Comparison of ENCODE assay signal across 1 cellular context in the genomic region with DNA sequence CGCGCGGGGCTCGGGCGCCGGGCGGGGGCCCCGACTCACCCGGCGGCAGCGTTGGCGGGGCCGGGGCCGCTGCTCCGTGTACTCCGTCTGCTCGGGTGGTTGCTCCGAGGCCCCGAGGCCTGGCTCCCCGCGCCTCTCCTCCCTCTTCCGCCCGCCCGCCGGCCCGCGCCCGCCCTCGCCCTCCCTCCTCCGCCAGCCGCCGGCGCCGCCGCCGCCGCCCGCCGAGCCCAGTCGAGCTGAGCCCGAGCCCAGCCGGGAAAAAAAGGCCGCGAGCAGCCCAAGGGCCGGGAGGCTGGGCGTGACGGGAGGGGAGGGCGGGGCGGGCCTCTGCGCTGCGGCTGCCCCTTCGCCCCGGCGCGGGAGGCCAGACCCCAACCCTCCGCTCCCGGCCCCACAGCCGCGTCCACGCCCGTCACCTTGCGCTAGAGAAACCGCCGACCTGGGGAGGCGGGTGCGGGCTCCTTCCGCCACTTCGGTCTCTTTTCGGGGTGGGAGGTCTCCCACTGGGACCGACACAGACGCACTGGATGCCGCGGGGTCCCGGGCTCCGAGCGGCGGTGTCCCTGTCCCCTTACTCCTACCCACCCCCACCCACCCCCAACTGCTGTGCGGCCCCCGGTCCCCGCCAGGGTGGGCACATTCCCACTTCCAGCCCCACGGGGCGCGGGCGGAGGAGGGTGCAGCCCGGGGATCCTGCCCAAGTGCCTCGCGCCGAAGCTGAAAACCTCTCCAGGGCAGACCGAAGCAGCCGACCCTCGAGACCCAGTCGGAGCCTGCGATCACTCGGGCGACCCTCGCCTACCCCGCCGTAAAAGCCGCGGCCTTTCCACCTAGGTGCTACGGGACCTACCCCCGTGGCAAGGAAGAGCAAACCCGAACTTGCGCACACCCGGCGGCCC.
TF ChIP-seq lines count a peak whose summit lies in the region.

CERS2 (minus strand) TSS at position 256 of the 899 bp plus-strand sequence. CDS start 5,745 bp downstream, outside the sequence.

TF ChIP-seq in HepG2, 621 proteins besides CTCF, POLR2A, EP300 and RAD21 (continued from another document and continues in another):
- TF ChIP-seq, protein P1, sequence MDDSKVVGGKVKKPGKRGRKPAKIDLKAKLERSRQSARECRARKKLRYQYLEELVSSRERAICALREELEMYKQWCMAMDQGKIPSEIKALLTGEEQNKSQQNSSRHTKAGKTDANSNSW (CRISPR knock-in tag; IDR thresholded peaks at IDR 0.05; ENCODE audit: borderline replicate concordance) = no peak
- TF ChIP-seq ZMYM3 (CRISPR knock-in tag; IDR thresholded peaks at IDR 0.05) (no peak), HDAC1 (CRISPR knock-in tag; IDR thresholded peaks at IDR 0.05) (0 out of 2 replicates have a peak, but pooled peaks have one; percentile 45), BHLHE40 (IDR thresholded peaks at IDR 0.05; ENCODE audit: low read length) (no peak), HNRNPL (IDR thresholded peaks at IDR 0.05; ENCODE audit: low read depth, low read length) (no peak), RXRA (CRISPR knock-in tag; IDR thresholded peaks at IDR 0.05) (0 out of 2 replicates have a peak, but pooled peaks have one; percentile 38), TOE1 (CRISPR knock-in tag; IDR thresholded peaks at IDR 0.05) (no peak), SIX4 (CRISPR knock-in tag; IDR thresholded peaks at IDR 0.05) (no peak), HOXA5 (CRISPR knock-in tag; IDR thresholded peaks at IDR 0.05) (no peak), RXRB (CRISPR knock-in tag; IDR thresholded peaks at IDR 0.05; ENCODE audit: borderline replicate concordance) (0 out of 2 replicates have a peak, but pooled peaks have one; percentile 23), KLF13 (CRISPR knock-in tag; IDR thresholded peaks at IDR 0.05) (no peak), ZNF577 (CRISPR knock-in tag; IDR thresholded peaks at IDR 0.05; ENCODE audit: borderline replicate concordance, low read depth) (no peak), STAT6 (CRISPR knock-in tag; IDR thresholded peaks at IDR 0.05; ENCODE audit: borderline replicate concordance) (no peak), MEIS1 (CRISPR knock-in tag; IDR thresholded peaks at IDR 0.05; ENCODE audit: borderline replicate concordance) (no peak), ZMAT3 (CRISPR knock-in tag; conservative IDR thresholded peaks at IDR 0.05) (0 out of 2 replicates have a peak, but pooled peaks have one; percentile 19), ZSCAN25 (CRISPR knock-in tag; IDR thresholded peaks at IDR 0.05) (peak; percentile 27; the same call in 1 of the 2 replicates), ISX (CRISPR knock-in tag; conservative IDR thresholded peaks at IDR 0.05) (no peak), ZMYM4 (CRISPR knock-in tag; IDR thresholded peaks at IDR 0.05) (no peak), ZNF343 (CRISPR knock-in tag; IDR thresholded peaks at IDR 0.05) (no peak), ARHGAP35 (CRISPR knock-in tag; IDR thresholded peaks at IDR 0.05; ENCODE audit: borderline replicate concordance) (no peak), ZNF326 (CRISPR knock-in tag; IDR thresholded peaks at IDR 0.05; ENCODE audit: borderline replicate concordance) (no peak), ZNF781 (CRISPR knock-in tag; IDR thresholded peaks at IDR 0.05; ENCODE audit: borderline replicate concordance, not compliant biosample characterization) (no peak), SALL1 (CRISPR knock-in tag; IDR thresholded peaks at IDR 0.05) (peak; percentile 27; the same call in 1 of the 2 replicates), PRPF4 (IDR thresholded peaks at IDR 0.05; ENCODE audit: low read depth, low read length, poor library complexity, severe bottlenecking) (no peak), SNRNP70 (IDR thresholded peaks at IDR 0.05; ENCODE audit: low read depth, low read length) (no peak), PTBP1 (IDR thresholded peaks at IDR 0.05; ENCODE audit: low read depth, low read length, poor library complexity, severe bottlenecking) (no peak), ZNF792 (CRISPR knock-in tag; IDR thresholded peaks at IDR 0.05) (0 out of 2 replicates have a peak, but pooled peaks have one; percentile 14), POLR2AphosphoS5 (IDR thresholded peaks at IDR 0.05; ENCODE audit: low read depth, low read length) (peak; percentile 63), CEBPG (CRISPR knock-in tag; IDR thresholded peaks at IDR 0.05) (no peak), MZF1 (CRISPR knock-in tag; IDR thresholded peaks at IDR 0.05; ENCODE audit: borderline replicate concordance) (no peak), PCBP1 (IDR thresholded peaks at IDR 0.05; ENCODE audit: borderline replicate concordance, low read depth, low read length) (peak; percentile 68; the same call in 1 of the 2 replicates), SMYD3 (CRISPR knock-in tag; IDR thresholded peaks at IDR 0.05) (no peak), MBD4 (IDR thresholded peaks at IDR 0.05; ENCODE audit: borderline replicate concordance, low read length) (no peak), NFKB2 (CRISPR knock-in tag; IDR thresholded peaks at IDR 0.05; ENCODE audit: borderline replicate concordance) (no peak), ATF7 (IDR thresholded peaks at IDR 0.05) (no peak), ATF7 (CRISPR knock-in tag; IDR thresholded peaks at IDR 0.05) (no peak), ZNF512B (CRISPR knock-in tag; IDR thresholded peaks at IDR 0.05; ENCODE audit: borderline replicate concordance) (no peak), ZNF761 (CRISPR knock-in tag; conservative IDR thresholded peaks at IDR 0.05) (no peak), KAT8 (CRISPR knock-in tag; IDR thresholded peaks at IDR 0.05) (peak; percentile 46; the same call in 1 of the 2 replicates), SMAD3 (CRISPR knock-in tag; IDR thresholded peaks at IDR 0.05) (no peak), PCBP2 (optimal IDR thresholded peaks at IDR 0.05; ENCODE audit: low read depth, low read length, poor library complexity, severe bottlenecking) (no peak)
- TF ChIP-seq, protein P2, sequence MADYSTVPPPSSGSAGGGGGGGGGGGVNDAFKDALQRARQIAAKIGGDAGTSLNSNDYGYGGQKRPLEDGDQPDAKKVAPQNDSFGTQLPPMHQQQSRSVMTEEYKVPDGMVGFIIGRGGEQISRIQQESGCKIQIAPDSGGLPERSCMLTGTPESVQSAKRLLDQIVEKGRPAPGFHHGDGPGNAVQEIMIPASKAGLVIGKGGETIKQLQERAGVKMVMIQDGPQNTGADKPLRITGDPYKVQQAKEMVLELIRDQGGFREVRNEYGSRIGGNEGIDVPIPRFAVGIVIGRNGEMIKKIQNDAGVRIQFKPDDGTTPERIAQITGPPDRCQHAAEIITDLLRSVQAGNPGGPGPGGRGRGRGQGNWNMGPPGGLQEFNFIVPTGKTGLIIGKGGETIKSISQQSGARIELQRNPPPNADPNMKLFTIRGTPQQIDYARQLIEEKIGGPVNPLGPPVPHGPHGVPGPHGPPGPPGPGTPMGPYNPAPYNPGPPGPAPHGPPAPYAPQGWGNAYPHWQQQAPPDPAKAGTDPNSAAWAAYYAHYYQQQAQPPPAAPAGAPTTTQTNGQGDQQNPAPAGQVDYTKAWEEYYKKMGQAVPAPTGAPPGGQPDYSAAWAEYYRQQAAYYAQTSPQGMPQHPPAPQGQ (CRISPR knock-in tag; IDR thresholded peaks at IDR 0.05; ENCODE audit: borderline replicate concordance) = no peak
- TF ChIP-seq, protein P3, sequence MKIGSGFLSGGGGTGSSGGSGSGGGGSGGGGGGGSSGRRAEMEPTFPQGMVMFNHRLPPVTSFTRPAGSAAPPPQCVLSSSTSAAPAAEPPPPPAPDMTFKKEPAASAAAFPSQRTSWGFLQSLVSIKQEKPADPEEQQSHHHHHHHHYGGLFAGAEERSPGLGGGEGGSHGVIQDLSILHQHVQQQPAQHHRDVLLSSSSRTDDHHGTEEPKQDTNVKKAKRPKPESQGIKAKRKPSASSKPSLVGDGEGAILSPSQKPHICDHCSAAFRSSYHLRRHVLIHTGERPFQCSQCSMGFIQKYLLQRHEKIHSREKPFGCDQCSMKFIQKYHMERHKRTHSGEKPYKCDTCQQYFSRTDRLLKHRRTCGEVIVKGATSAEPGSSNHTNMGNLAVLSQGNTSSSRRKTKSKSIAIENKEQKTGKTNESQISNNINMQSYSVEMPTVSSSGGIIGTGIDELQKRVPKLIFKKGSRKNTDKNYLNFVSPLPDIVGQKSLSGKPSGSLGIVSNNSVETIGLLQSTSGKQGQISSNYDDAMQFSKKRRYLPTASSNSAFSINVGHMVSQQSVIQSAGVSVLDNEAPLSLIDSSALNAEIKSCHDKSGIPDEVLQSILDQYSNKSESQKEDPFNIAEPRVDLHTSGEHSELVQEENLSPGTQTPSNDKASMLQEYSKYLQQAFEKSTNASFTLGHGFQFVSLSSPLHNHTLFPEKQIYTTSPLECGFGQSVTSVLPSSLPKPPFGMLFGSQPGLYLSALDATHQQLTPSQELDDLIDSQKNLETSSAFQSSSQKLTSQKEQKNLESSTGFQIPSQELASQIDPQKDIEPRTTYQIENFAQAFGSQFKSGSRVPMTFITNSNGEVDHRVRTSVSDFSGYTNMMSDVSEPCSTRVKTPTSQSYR (CRISPR knock-in tag; IDR thresholded peaks at IDR 0.05; ENCODE audit: borderline replicate concordance) = peak; percentile 46; the same call in 1 of the 2 replicates
- TF ChIP-seq, protein P4, sequence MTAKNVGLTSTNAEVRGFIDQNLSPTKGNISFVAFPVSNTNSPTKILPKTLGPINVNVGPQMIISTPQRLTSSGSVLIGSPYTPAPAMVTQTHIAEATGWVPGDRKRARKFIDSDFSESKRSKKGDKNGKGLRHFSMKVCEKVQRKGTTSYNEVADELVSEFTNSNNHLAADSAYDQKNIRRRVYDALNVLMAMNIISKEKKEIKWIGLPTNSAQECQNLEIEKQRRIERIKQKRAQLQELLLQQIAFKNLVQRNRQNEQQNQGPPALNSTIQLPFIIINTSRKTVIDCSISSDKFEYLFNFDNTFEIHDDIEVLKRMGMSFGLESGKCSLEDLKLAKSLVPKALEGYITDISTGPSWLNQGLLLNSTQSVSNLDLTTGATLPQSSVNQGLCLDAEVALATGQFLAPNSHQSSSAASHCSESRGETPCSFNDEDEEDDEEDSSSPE (CRISPR knock-in tag; IDR thresholded peaks at IDR 0.05) = 0 out of 2 replicates have a peak, but pooled peaks have one; percentile 14
- TF ChIP-seq, protein P5, sequence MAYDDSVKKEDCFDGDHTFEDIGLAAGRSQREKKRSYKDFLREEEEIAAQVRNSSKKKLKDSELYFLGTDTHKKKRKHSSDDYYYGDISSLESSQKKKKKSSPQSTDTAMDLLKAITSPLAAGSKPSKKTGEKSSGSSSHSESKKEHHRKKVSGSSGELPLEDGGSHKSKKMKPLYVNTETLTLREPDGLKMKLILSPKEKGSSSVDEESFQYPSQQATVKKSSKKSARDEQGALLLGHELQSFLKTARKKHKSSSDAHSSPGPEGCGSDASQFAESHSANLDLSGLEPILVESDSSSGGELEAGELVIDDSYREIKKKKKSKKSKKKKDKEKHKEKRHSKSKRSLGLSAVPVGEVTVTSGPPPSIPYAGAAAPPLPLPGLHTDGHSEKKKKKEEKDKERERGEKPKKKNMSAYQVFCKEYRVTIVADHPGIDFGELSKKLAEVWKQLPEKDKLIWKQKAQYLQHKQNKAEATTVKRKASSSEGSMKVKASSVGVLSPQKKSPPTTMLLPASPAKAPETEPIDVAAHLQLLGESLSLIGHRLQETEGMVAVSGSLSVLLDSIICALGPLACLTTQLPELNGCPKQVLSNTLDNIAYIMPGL (CRISPR knock-in tag; IDR thresholded peaks at IDR 0.05; ENCODE audit: borderline replicate concordance in 1 of 2, low read depth in 1 of 2) = peak in 1 of 2 experiments; percentile 39; a peak in 2 of 4 replicates
- TF ChIP-seq, protein P6, sequence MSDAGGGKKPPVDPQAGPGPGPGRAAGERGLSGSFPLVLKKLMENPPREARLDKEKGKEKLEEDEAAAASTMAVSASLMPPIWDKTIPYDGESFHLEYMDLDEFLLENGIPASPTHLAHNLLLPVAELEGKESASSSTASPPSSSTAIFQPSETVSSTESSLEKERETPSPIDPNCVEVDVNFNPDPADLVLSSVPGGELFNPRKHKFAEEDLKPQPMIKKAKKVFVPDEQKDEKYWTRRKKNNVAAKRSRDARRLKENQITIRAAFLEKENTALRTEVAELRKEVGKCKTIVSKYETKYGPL (CRISPR knock-in tag; IDR thresholded peaks at IDR 0.05) = no peak
- TF ChIP-seq, protein P7, sequence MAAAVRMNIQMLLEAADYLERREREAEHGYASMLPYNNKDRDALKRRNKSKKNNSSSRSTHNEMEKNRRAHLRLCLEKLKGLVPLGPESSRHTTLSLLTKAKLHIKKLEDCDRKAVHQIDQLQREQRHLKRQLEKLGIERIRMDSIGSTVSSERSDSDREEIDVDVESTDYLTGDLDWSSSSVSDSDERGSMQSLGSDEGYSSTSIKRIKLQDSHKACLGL (CRISPR knock-in tag; IDR thresholded peaks at IDR 0.05) = no peak; the same call in 1 of the 2 replicates
